12 cellular contexts compared by ENCODE assay signal in genomic region chr1:246020231-246020954, GRCh38.
A peak's percentile ranks its signal among the peaks of the same experiment; 100 is the strongest.
DNase-seq lines count a peak whose midpoint lies in the region; ATAC-seq and TF ChIP-seq lines count a peak whose summit lies in the region.
"Had no signal": no experiment of that assay in that cellular context is flagged by ENCODE, and none has a peak within 500 bp of the region (broad histone marks: within the 10 kb centered on the region; RNA-seq: fewer than 3 reads in every experiment).

No MANE protein-coding gene starts in this region.

- H3K4me2 ChIP-seq in neural cell (ENCODE audit: low read length), result peak overlapping the region; percentile 3
- H3K4me2 ChIP-seq: PC-9 had no signal

- no peak for TF ChIP-seq EP300 in neural cell (conservative IDR thresholded peaks at IDR 0.05; ENCODE audit: poor library complexity, severe bottlenecking)

- H3K9ac ChIP-seq in neural cell (ENCODE audit: low read length), result no peak overlapping the region

- no peak overlapping the region for H3K4me3 ChIP-seq in neural cell (ENCODE audit: low read length)
- H3K4me3 ChIP-seq: PC-9, stomach had no signal

- no peaks in the 10 kb centered on the region for H3K9me2 ChIP-seq in neural cell (ENCODE audit: insufficient read depth, low read length)

- peak; percentile 69 for ATAC-seq in GM19025 (IDR thresholded peaks at IDR 0.05; ENCODE audit: low read depth, unreplicated experiment)
- ATAC-seq in HG02798 (IDR thresholded peaks at IDR 0.05; ENCODE audit: poor library complexity, unreplicated experiment), result peak; percentile 51

- no peaks in the 10 kb centered on the region for H3K36me3 ChIP-seq in neural cell (ENCODE audit: insufficient read depth, low read length)
- H3K36me3 ChIP-seq: stomach had no signal

- no peaks in the 10 kb centered on the region for H4K20me1 ChIP-seq in neural cell (ENCODE audit: insufficient read depth)

- no peaks in the 10 kb centered on the region for H3K9me3 ChIP-seq in neural cell (ENCODE audit: low read length)
- H3K9me3 ChIP-seq: stomach had no signal

- H3K27me3 ChIP-seq in neural cell (ENCODE audit: insufficient read depth, low read depth, low read length), result no peaks in the 10 kb centered on the region
- H3K27me3 ChIP-seq: stomach had no signal

- H3F3A ChIP-seq in neural cell (ENCODE audit: insufficient read depth, low read length, poor library complexity, severe bottlenecking), result no peaks in the 10 kb centered on the region

- TF ChIP-seq CTCF in neural cell (IDR thresholded peaks at IDR 0.05; ENCODE audit: poor library complexity, severe bottlenecking) (no peak), GM10266 (IDR thresholded peaks at IDR 0.05; ENCODE audit: control insufficient read depth, insufficient read depth, low read depth, missing control alignments) (no peak)

- DNase-seq in NOMO-1 treated with DMSO at 0.1 percent for 48 hours (lab: John Stamatoyannopoulos, UW; ENCODE audit: unreplicated experiment), result peak; percentile 66
- DNase-seq in middle frontal gyrus (ENCODE audit: extremely low spot score, low spot score), result no peak
- no peak for DNase-seq in GM10266 (ENCODE audit: extremely low spot score)
- DNase-seq in germinal center (ENCODE audit: low spot score), result no peak
- DNase-seq: CD8-positive, alpha-beta memory T cell; NCI-H1092; NCI-H226; PC-9; stomach had no signal

- no peak overlapping the region for H2AFZ ChIP-seq in neural cell (ENCODE audit: low read depth, low read length)
- H2AFZ ChIP-seq: PC-9 had no signal

- peak overlapping the region; percentile 3 for H3K27ac ChIP-seq in neural cell (ENCODE audit: low read length)
- H3K27ac ChIP-seq: PC-9, stomach had no signal

- no peaks in the 10 kb centered on the region for H3K79me2 ChIP-seq in neural cell (replicated peaks; ENCODE audit: insufficient read depth, low read length)

- no peak for TF ChIP-seq RAD21 in neural cell (conservative IDR thresholded peaks at IDR 0.05)

TF ChIP-seq in neural cell, 6 proteins besides CTCF, POLR2A, EP300 and RAD21:
- no peak for TF ChIP-seq REST (IDR thresholded peaks at IDR 0.05; ENCODE audit: borderline replicate concordance)
- TF ChIP-seq POLR2AphosphoS5 (IDR thresholded peaks at IDR 0.05), result no peak
